23 cellular contexts compared by ENCODE assay signal in genomic region chr17:8685396-8685795, GRCh38. TPM values are rescaled to one million over a fixed set of nuclear protein-coding genes. Genes with fewer than 3 reads are reported as not detected.
A peak's percentile ranks its signal among the peaks of the same experiment; 100 is the strongest.
DNase-seq lines count a peak whose midpoint lies in the region; ATAC-seq and TF ChIP-seq lines count a peak whose summit lies in the region.
"Had no signal": no experiment of that assay in that cellular context is flagged by ENCODE, and none has a peak within 500 bp of the region (broad histone marks: within the 10 kb centered on the region; RNA-seq: fewer than 3 reads in every experiment).

No MANE protein-coding gene starts in this region.

- H3K36me3 ChIP-seq in brain microvascular endothelial cell (replicated peaks) (no peaks in the 10 kb centered on the region), neural progenitor cell (no peaks in the 10 kb centered on the region), SK-N-SH (replicated peaks in 1 of 2; ENCODE audit: control insufficient read depth in 1 of 2, insufficient read depth in 2 of 2, low read length in 1 of 2) (no peaks in the 10 kb centered on the region)
- H3K36me3 ChIP-seq: BE2C had no signal

- ATAC-seq in GM21360 (IDR thresholded peaks at IDR 0.05; ENCODE audit: unreplicated experiment) (no peak), HG03135 (IDR thresholded peaks at IDR 0.05; ENCODE audit: unreplicated experiment) (no peak)
- ATAC-seq: K562 had no signal

- peak overlapping the region; percentile 26 for H2AFZ ChIP-seq in neural progenitor cell (replicated peaks)
- H2AFZ ChIP-seq in SK-N-SH (ENCODE audit: low read depth) = no peak overlapping the region

- in situ Hi-C loops in brain microvascular endothelial cell (cut with HindIII; ENCODE audit: low pct_ligation_motif_present, low sequenced_read_pairs) = no loop called here

- CTCF ChIA-PET in SK-N-SH (lab: Yijun Ruan, JAX) = no interaction called here

- WGBS in SK-N-SH (ENCODE audit: low lambda C conversion rate) = 79% methylated on average over 11 of the region's 11 CpGs

- H3K27me3 ChIP-seq in brain microvascular endothelial cell (replicated peaks) (no peaks in the 10 kb centered on the region), neural progenitor cell (no peaks in the 10 kb centered on the region), SK-N-SH (ENCODE audit: insufficient read depth) (no peaks in the 10 kb centered on the region)
- H3K27me3 ChIP-seq: BE2C had no signal

- H3K27ac ChIP-seq in brain microvascular endothelial cell (no peak overlapping the region), neural progenitor cell (no peak overlapping the region), SK-N-SH (ENCODE audit: low read depth in 2 of 2, low read length in 1 of 2) (no peak overlapping the region)
- H3K27ac ChIP-seq: 22Rv1, HL-60 had no signal

- H3K79me2 ChIP-seq in neural progenitor cell (ENCODE audit: low read depth) (no peaks in the 10 kb centered on the region), SK-N-SH (ENCODE audit: insufficient read depth) (no peaks in the 10 kb centered on the region)

- no peak overlapping the region for H3K4me2 ChIP-seq in neural progenitor cell
- H3K4me2 ChIP-seq in SK-N-SH = no peak overlapping the region

- no peaks in the 10 kb centered on the region for H3K36me3 Mint-ChIP-seq in neural progenitor cell
- H3K36me3 Mint-ChIP-seq in activated CD4-positive, alpha-beta T cell treated with anti-CD3 and anti-CD28 coated beads, Interleukin-2, amount 10 ng/mL, durations not matched to agents 24 days and 14 days (ENCODE audit: low read depth) = no peaks in the 10 kb centered on the region

- H4K20me1 ChIP-seq in neural progenitor cell (ENCODE audit: low read depth) (no peaks in the 10 kb centered on the region), SK-N-SH (ENCODE audit: insufficient read depth) (no peaks in the 10 kb centered on the region)

- intact Hi-C loops in activated CD4-positive, alpha-beta T cell treated with anti-CD3 and anti-CD28 coated beads, Interleukin-2, amount 10 ng/mL, durations not matched to agents 24 days and 14 days (cut with micrococcal nuclease) = no loop called here

- peaks cover 7% of the 10 kb centered on the region for H3K4me1 Mint-ChIP-seq in neural progenitor cell
- H3K4me1 Mint-ChIP-seq in activated CD4-positive, alpha-beta T cell treated with anti-CD3 and anti-CD28 coated beads, Interleukin-2, amount 10 ng/mL, durations not matched to agents 24 days and 14 days = no peaks in the 10 kb centered on the region

- H3K27me3 Mint-ChIP-seq in neural progenitor cell (ENCODE audit: insufficient read depth, low read depth) = peaks cover 2% of the 10 kb centered on the region
- H3K27me3 Mint-ChIP-seq in activated CD4-positive, alpha-beta T cell treated with anti-CD3 and anti-CD28 coated beads, Interleukin-2, amount 10 ng/mL, durations not matched to agents 24 days and 14 days = peaks cover 7% of the 10 kb centered on the region

- TF ChIP-seq RAD21 in SK-N-SH (IDR thresholded peaks at IDR 0.05; ENCODE audit: low read length) = no peak

- DNase-seq in AG09309 (ENCODE audit: low read depth) (peak; percentile 10), LHCN-M2 (ENCODE audit: low read depth) (peak; percentile 6), brain microvascular endothelial cell (peak; percentile 72), neural progenitor cell (ENCODE audit: low spot score) (no peak), SK-N-SH (no peak)
- no peak for DNase-seq in activated CD4-positive, alpha-beta T cell treated with anti-CD3 and anti-CD28 coated beads, Interleukin-2, amount 10 ng/mL, durations not matched to agents 24 days and 14 days
- DNase-seq: BE2C; CD4-positive, alpha-beta T cell; HCEC 1CT; NCI-H1436; NCI-H2029 treated with DMSO at 0.1 percent for 48 hours; NCI-H2171 treated with DMSO at 0.1 percent for 48 hours; NCI-H446 treated with DMSO at 0.1 percent for 48 hours; NK-92 treated with Interleukin-12 subunit alpha and Interleukin-12 subunit beta, amount 100 ng/mL, for 24 hours; SHP77 treated with DMSO at 0.1 percent for 48 hours had no signal

- H3K27ac Mint-ChIP-seq in neural progenitor cell = peak overlapping the region; percentile 76
- H3K27ac Mint-ChIP-seq in activated CD4-positive, alpha-beta T cell treated with anti-CD3 and anti-CD28 coated beads, Interleukin-2, amount 10 ng/mL, durations not matched to agents 24 days and 14 days = no peak overlapping the region
- H3K27ac Mint-ChIP-seq: CD4-positive, alpha-beta T cell had no signal

- no peak overlapping the region for H3K4me3 Mint-ChIP-seq in neural progenitor cell
- H3K4me3 Mint-ChIP-seq in activated CD4-positive, alpha-beta T cell treated with anti-CD3 and anti-CD28 coated beads, Interleukin-2, amount 10 ng/mL, durations not matched to agents 24 days and 14 days = no peak overlapping the region
- H3K4me3 Mint-ChIP-seq: CD4-positive, alpha-beta T cell had no signal

- no peaks in the 10 kb centered on the region for H3K9me3 ChIP-seq in neural progenitor cell (ENCODE audit: low read depth)
- no peaks in the 10 kb centered on the region for H3K9me3 ChIP-seq in SK-N-SH
- H3K9me3 ChIP-seq: BE2C had no signal

- H3F3A ChIP-seq in neural progenitor cell (ENCODE audit: low read depth) = no peaks in the 10 kb centered on the region
- H3F3A ChIP-seq in SK-N-SH (replicated peaks; ENCODE audit: insufficient read depth) = peaks cover 17% of the 10 kb centered on the region

- H3K9me3 Mint-ChIP-seq in neural progenitor cell = no peaks in the 10 kb centered on the region
- H3K9me3 Mint-ChIP-seq in activated CD4-positive, alpha-beta T cell treated with anti-CD3 and anti-CD28 coated beads, Interleukin-2, amount 10 ng/mL, durations not matched to agents 24 days and 14 days = no peaks in the 10 kb centered on the region
- H3K9me3 Mint-ChIP-seq: CD4-positive, alpha-beta T cell had no signal

- TF ChIP-seq CTCF in AG09309 (IDR thresholded peaks at IDR 0.05; ENCODE audit: control insufficient read depth, insufficient read depth, low read depth, low read length, missing control alignments) (no peak), brain microvascular endothelial cell (IDR thresholded peaks at IDR 0.05; ENCODE audit: low read depth, low read length, missing control alignments) (no peak), neural progenitor cell (IDR thresholded peaks at IDR 0.05) (no peak), SK-N-SH (IDR thresholded peaks at IDR 0.05) (no peak)

- POLR2A ChIA-PET in SK-N-SH (lab: Yijun Ruan, JAX) = no interaction called here

- H3K9ac ChIP-seq in neural progenitor cell (no peak overlapping the region), SK-N-SH (no peak overlapping the region)

- no peak for TF ChIP-seq EP300 in SK-N-SH (IDR thresholded peaks at IDR 0.05; ENCODE audit: borderline replicate concordance in 1 of 2, low read depth in 1 of 2, low read length in 1 of 2)

- H3K4me3 ChIP-seq in AG09309 (ENCODE audit: control insufficient read depth, low read depth, low read length) = no peak overlapping the region
- H3K4me3 ChIP-seq in brain microvascular endothelial cell (ENCODE audit: low read depth, low read length) = no peak overlapping the region
- no peak overlapping the region for H3K4me3 ChIP-seq in neural progenitor cell
- no peak overlapping the region for H3K4me3 ChIP-seq in SK-N-SH (ENCODE audit: low read depth in 2 of 2, low read length in 1 of 2)
- H3K4me3 ChIP-seq: K562 had no signal

- H3K4me1 ChIP-seq in neural progenitor cell = no peaks in the 10 kb centered on the region
- peaks cover 0 to 10% of the 10 kb centered on the region in 2 experiments; a peak in 3 of 4 replicates for H3K4me1 ChIP-seq in SK-N-SH (ENCODE audit: control insufficient read depth in 1 of 2, insufficient read depth in 2 of 2, low read depth in 1 of 2, low read length in 1 of 2)
- H3K4me1 ChIP-seq: BE2C had no signal

- no peaks in the 10 kb centered on the region for H3K9me2 ChIP-seq in SK-N-SH

TF ChIP-seq in SK-N-SH, 30 proteins besides CTCF, POLR2A, EP300 and RAD21 (continues in another document):
- TF ChIP-seq IRF3 (IDR thresholded peaks at IDR 0.05; ENCODE audit: low read depth, low read length) (no peak), POLR2AphosphoS5 (IDR thresholded peaks at IDR 0.05; ENCODE audit: low read depth, low read length) (no peak), JUND (IDR thresholded peaks at IDR 0.05) (no peak), TEAD4 (IDR thresholded peaks at IDR 0.05; ENCODE audit: borderline replicate concordance, insufficient read depth) (no peak)

RNA-seq across cellular contexts. Expression of gene MYH10, which starts 54.9 kb away (rescaled TPM):
- total RNA-seq in LHCN-M2 (2014; rRNA removed) (30.8 and 40.4 TPM in 2 replicates), neural progenitor cell (ENCODE audit: low replicate concordance) (160 and 213 TPM in 2 replicates)
- 20.9 TPM for polyA plus RNA-seq in LHCN-M2 (2012)
- total RNA-seq in activated CD4-positive, alpha-beta T cell treated with anti-CD3 and anti-CD28 coated beads, Interleukin-2, amount 10 ng/mL, durations not matched to agents 24 days and 14 days = 14.1 and 19.4 TPM in 2 replicates
- polyA plus RNA-seq in SK-N-SH (2012; rRNA removed) = 58.3 and 64.2 TPM in 2 replicates
- polyA plus RNA-seq in SK-N-SH (2012; cell fraction: cytosol; rRNA removed) = 29.7 and 42.0 TPM in 2 replicates
- 80.5 and 101 TPM in 2 replicates for polyA plus RNA-seq in SK-N-SH (2012; cell fraction: nucleus; rRNA removed)

RNA-seq across cellular contexts. Expression of gene CCDC42, which starts 59.2 kb away (rescaled TPM):
- total RNA-seq in LHCN-M2 (2014; rRNA removed) (not detected in 2 replicates), neural progenitor cell (ENCODE audit: low replicate concordance) (not detected in 2 replicates)
- not detected for polyA plus RNA-seq in LHCN-M2 (2012)
- 0.70 and 0.85 TPM in 2 replicates for total RNA-seq in activated CD4-positive, alpha-beta T cell treated with anti-CD3 and anti-CD28 coated beads, Interleukin-2, amount 10 ng/mL, durations not matched to agents 24 days and 14 days
- not detected in 2 replicates for polyA plus RNA-seq in SK-N-SH (2012; rRNA removed)
- not detected in 2 replicates for polyA plus RNA-seq in SK-N-SH (2012; cell fraction: cytosol; rRNA removed)
- polyA plus RNA-seq in SK-N-SH (2012; cell fraction: nucleus; rRNA removed) = not detected in 2 replicates
- total RNA-seq: CD4-positive, alpha-beta T cell; G401; K562; RPMI7951 had no signal
- polyA plus RNA-seq: AG04450, K562 had no signal

Comparison
In these comparisons a context has a peak if more than half of its experiments do, and no peak if none do; other contexts are left out.
1. DNase-seq: peak in AG09309 (single experiment), LHCN-M2 (single experiment) and brain microvascular endothelial cell (single experiment); none in neural progenitor cell (single experiment), activated CD4-positive, alpha-beta T cell treated with anti-CD3 and anti-CD28 coated beads, Interleukin-2, amount 10 ng/mL, durations not matched to agents 24 days and 14 days (single experiment) and SK-N-SH (single experiment).